In genomic region chr1:35574655-35575400, GRCh38 we compare ENCODE assay signal across 16 cellular contexts. TPM values are rescaled to one million over a fixed set of nuclear protein-coding genes. Genes with fewer than 3 reads are reported as not detected.
A peak's percentile ranks its signal among the peaks of the same experiment; 100 is the strongest.
DNase-seq lines count a peak whose midpoint lies in the region; ATAC-seq and TF ChIP-seq lines count a peak whose summit lies in the region.
"Had no signal": no experiment of that assay in that cellular context is flagged by ENCODE, and none has a peak within 500 bp of the region (broad histone marks: within the 10 kb centered on the region; RNA-seq: fewer than 3 reads in every experiment).

No MANE protein-coding gene starts in this region.

- H3K36me3 Mint-ChIP-seq in CD4-positive, CD25-positive, alpha-beta regulatory T cell, result no peaks in the 10 kb centered on the region
- no peaks in the 10 kb centered on the region for H3K36me3 Mint-ChIP-seq in natural killer cell treated with Interleukin-12 subunit alpha and Interleukin-12 subunit beta and Interleukin-15 and Interleukin-18, amount 100 ng/mL, for 72 hours
- H3K36me3 Mint-ChIP-seq: memory B cell had no signal

- TF ChIP-seq CTCF in LNCaP clone FGC (IDR thresholded peaks at IDR 0.05; ENCODE audit: control insufficient read depth, extremely low read depth, insufficient read depth) (no peak), epithelial cell of esophagus (IDR thresholded peaks at IDR 0.05; ENCODE audit: insufficient read depth, low read depth, low read length, missing control alignments) (no peak)

- H3K4me1 ChIP-seq in CD4-positive, CD25-positive, alpha-beta regulatory T cell (ENCODE audit: control insufficient read depth, insufficient read depth, low read length, poor library complexity, severe bottlenecking), result peaks cover 24% of the 10 kb centered on the region
- H3K4me1 ChIP-seq: HAP-1 had no signal

- peaks cover 0 to 37% (median 18%) of the 10 kb centered on the region in 4 donors for H3K4me1 Mint-ChIP-seq in CD4-positive, CD25-positive, alpha-beta regulatory T cell
- H3K4me1 Mint-ChIP-seq in natural killer cell treated with Interleukin-12 subunit alpha and Interleukin-12 subunit beta and Interleukin-15 and Interleukin-18, amount 100 ng/mL, for 72 hours (ENCODE audit: low read depth in 2 of 2), result peaks cover 26 to 31% of the 10 kb centered on the region in 2 donors

- H3K4me3 Mint-ChIP-seq in CD4-positive, CD25-positive, alpha-beta regulatory T cell, result peak overlapping the region in 3 of 4 donors; percentile 68 to 88 (median 80)
- peak overlapping the region; percentile 95 for H3K4me3 Mint-ChIP-seq in natural killer cell treated with Interleukin-12 subunit alpha and Interleukin-12 subunit beta and Interleukin-15 and Interleukin-18, amount 100 ng/mL, for 72 hours
- H3K4me3 Mint-ChIP-seq: memory B cell had no signal

- no peaks in the 10 kb centered on the region for H3K9me3 ChIP-seq in CD4-positive, CD25-positive, alpha-beta regulatory T cell (ENCODE audit: control insufficient read depth in 2 of 2, low read length in 2 of 2)
- H3K9me3 ChIP-seq: body of pancreas, HAP-1, heart right ventricle had no signal

- H3K9me3 Mint-ChIP-seq in CD4-positive, CD25-positive, alpha-beta regulatory T cell, result peaks cover 0 to 3% (median 0%) of the 10 kb centered on the region in 7 donors
- no peaks in the 10 kb centered on the region for H3K9me3 Mint-ChIP-seq in natural killer cell treated with Interleukin-12 subunit alpha and Interleukin-12 subunit beta and Interleukin-15 and Interleukin-18, amount 100 ng/mL, for 72 hours
- H3K9me3 Mint-ChIP-seq: activated T-cell treated with anti-CD3 and anti-CD28 coated beads, Interleukin-2, amount 50 U/mL, for 72 hours; memory B cell had no signal

- H3K27me3 Mint-ChIP-seq in CD4-positive, CD25-positive, alpha-beta regulatory T cell, result peaks cover 6% of the 10 kb centered on the region
- no peaks in the 10 kb centered on the region for H3K27me3 Mint-ChIP-seq in natural killer cell treated with Interleukin-12 subunit alpha and Interleukin-12 subunit beta and Interleukin-15 and Interleukin-18, amount 100 ng/mL, for 72 hours

- H3K27me3 ChIP-seq in CD4-positive, CD25-positive, alpha-beta regulatory T cell (ENCODE audit: control insufficient read depth, insufficient read depth, low read length), result no peaks in the 10 kb centered on the region
- H3K27me3 ChIP-seq: body of pancreas had no signal

- no peak overlapping the region for H3K27ac ChIP-seq in CD4-positive, CD25-positive, alpha-beta regulatory T cell (ENCODE audit: insufficient read depth, low read length, poor library complexity, severe bottlenecking)
- H3K27ac ChIP-seq: body of pancreas, heart right ventricle had no signal

- no peaks in the 10 kb centered on the region for H3K36me3 ChIP-seq in CD4-positive, CD25-positive, alpha-beta regulatory T cell (ENCODE audit: control insufficient read depth, insufficient read depth, low read length)
- H3K36me3 ChIP-seq: HAP-1, heart right ventricle had no signal

- peak overlapping the region in 1 of 3 donors; percentile 39 for H3K27ac Mint-ChIP-seq in CD4-positive, CD25-positive, alpha-beta regulatory T cell
- H3K27ac Mint-ChIP-seq in natural killer cell treated with Interleukin-12 subunit alpha and Interleukin-12 subunit beta and Interleukin-15 and Interleukin-18, amount 100 ng/mL, for 72 hours, result peak overlapping the region; percentile 15 to 86
- H3K27ac Mint-ChIP-seq: activated T-cell treated with anti-CD3 and anti-CD28 coated beads, Interleukin-2, amount 50 U/mL, for 72 hours; memory B cell had no signal

- ATAC-seq in CD4-positive, CD25-positive, alpha-beta regulatory T cell (ENCODE audit: low read depth in 2 of 2), result no peak
- ATAC-seq in natural killer cell treated with Interleukin-12 subunit alpha and Interleukin-12 subunit beta and Interleukin-15 and Interleukin-18, amount 100 ng/mL, for 72 hours, result no peak
- ATAC-seq in HG03520 (IDR thresholded peaks at IDR 0.05; ENCODE audit: unreplicated experiment) (no peak), GM19463 (IDR thresholded peaks at IDR 0.05; ENCODE audit: unreplicated experiment) (no peak), GM21786 (IDR thresholded peaks at IDR 0.05; ENCODE audit: unreplicated experiment) (no peak)
- ATAC-seq: activated T-cell treated with anti-CD3 and anti-CD28 coated beads, Interleukin-2, amount 50 U/mL, for 72 hours; body of pancreas; heart right ventricle; sciatic nerve had no signal

- no peak for DNase-seq in CD4-positive, CD25-positive, alpha-beta regulatory T cell
- DNase-seq in LNCaP clone FGC (ENCODE audit: low read depth), result peak; percentile 78
- DNase-seq in epithelial cell of esophagus (ENCODE audit: low read depth), result peak; percentile 60
- DNase-seq in natural killer cell treated with Interleukin-12 subunit alpha and Interleukin-12 subunit beta and Interleukin-15 and Interleukin-18, amount 100 ng/mL, for 72 hours (ENCODE audit: low spot score), result no peak
- no peak for DNase-seq in NCI-H146 treated with DMSO at 0.1 percent for 48 hours (lab: John Stamatoyannopoulos, UW; ENCODE audit: unreplicated experiment)
- DNase-seq: activated CD4-positive, alpha-beta T cell treated with anti-CD3 and anti-CD28 coated beads for 1 hour; activated T-cell treated with anti-CD3 and anti-CD28 coated beads, Interleukin-2, amount 50 U/mL, for 72 hours; body of pancreas; heart right ventricle; NCI-H146 had no signal

- no peak overlapping the region for H3K4me3 ChIP-seq in CD4-positive, CD25-positive, alpha-beta regulatory T cell (ENCODE audit: low read depth, low read length)
- H3K4me3 ChIP-seq in LNCaP clone FGC (ENCODE audit: low read depth, low read length) (peak overlapping the region; percentile 32; the same call in 1 of the 2 replicates), epithelial cell of esophagus (ENCODE audit: low read length) (no peak overlapping the region)
- H3K4me3 ChIP-seq: body of pancreas, HAP-1 had no signal

RNA-seq across cellular contexts. Expression of gene TFAP2E, which starts 1.7 kb away (rescaled TPM):
- 5.1 TPM for total RNA-seq in CD4-positive, CD25-positive, alpha-beta regulatory T cell
- polyA plus RNA-seq in CD4-positive, CD25-positive, alpha-beta regulatory T cell, result under 1 TPM in 3 of 4 donors, not detected in 1; 0.17 to 0.71 (median 0.21) TPM
- total RNA-seq in natural killer cell treated with Interleukin-12 subunit alpha and Interleukin-12 subunit beta and Interleukin-15 and Interleukin-18, amount 100 ng/mL, for 72 hours, result 1 to 10 TPM; 3.3 to 5.1 TPM
- total RNA-seq: body of pancreas had no signal

RNA-seq across cellular contexts. Expression of gene NCDN, which starts 17.2 kb away (rescaled TPM):
- total RNA-seq in CD4-positive, CD25-positive, alpha-beta regulatory T cell, result 28.7 TPM
- polyA plus RNA-seq in CD4-positive, CD25-positive, alpha-beta regulatory T cell, result 10 to 100 TPM in 2 of 4 donors, 1 to 10 TPM in 2; 5.5 to 11.1 (median 10.1) TPM
- 10 to 100 TPM; 42.2 to 59.6 TPM for total RNA-seq in natural killer cell treated with Interleukin-12 subunit alpha and Interleukin-12 subunit beta and Interleukin-15 and Interleukin-18, amount 100 ng/mL, for 72 hours

RNA-seq across cellular contexts. Expression of gene KIAA0319L, which starts 17.6 kb away (rescaled TPM):
- 72.4 TPM for total RNA-seq in CD4-positive, CD25-positive, alpha-beta regulatory T cell
- polyA plus RNA-seq in CD4-positive, CD25-positive, alpha-beta regulatory T cell, result 10 to 100 TPM; 16.2 to 21.3 (median 17.4) TPM
- 10 to 100 TPM; 58.6 to 88.8 TPM for total RNA-seq in natural killer cell treated with Interleukin-12 subunit alpha and Interleukin-12 subunit beta and Interleukin-15 and Interleukin-18, amount 100 ng/mL, for 72 hours

Comparison
In these comparisons a context has a peak if more than half of its experiments do, and no peak if none do; other contexts are left out.
1. DNase-seq: peak in LNCaP clone FGC (single experiment) and epithelial cell of esophagus (single experiment); none in CD4-positive, CD25-positive, alpha-beta regulatory T cell (0 of 3), natural killer cell treated with Interleukin-12 subunit alpha and Interleukin-12 subunit beta and Interleukin-15 and Interleukin-18, amount 100 ng/mL, for 72 hours (single experiment) and NCI-H146 treated with DMSO at 0.1 percent for 48 hours (single experiment).